11 cellular contexts compared by ENCODE assay signal in genomic region chr1:25874209-25874608, GRCh38. TPM values are rescaled to one million over a fixed set of nuclear protein-coding genes. Genes with fewer than 3 reads are reported as not detected.
DNase-seq lines count a peak whose midpoint lies in the region; ATAC-seq and TF ChIP-seq lines count a peak whose summit lies in the region.
"Had no signal": no experiment of that assay in that cellular context is flagged by ENCODE, and none has a peak within 500 bp of the region (broad histone marks: within the 10 kb centered on the region; RNA-seq: fewer than 3 reads in every experiment).

No MANE protein-coding gene starts in this region.

- no peaks in the 10 kb centered on the region for H3K9me3 Mint-ChIP-seq in stimulated activated naive B cell treated with anti-CD40 and anti-IgM and Interleukin-4, amounts not matched to agents 10 μg/mL and 1 μg/mL and 100 μg/mL, for 72 hours

- H3K9me3 ChIP-seq in iPS-15b (ENCODE audit: control insufficient read depth, insufficient read depth, low read length): no peaks in the 10 kb centered on the region

- DNase-seq in HFF-Myc (ENCODE audit: extremely low read depth, low read depth): no peak
- DNase-seq in stimulated activated naive B cell treated with anti-CD40 and anti-IgM and Interleukin-4, amounts not matched to agents 10 μg/mL and 1 μg/mL and 100 μg/mL, for 72 hours: no peak
- DNase-seq in HT-29 (ENCODE audit: low spot score): no peak
- DNase-seq in COLO829 (ENCODE audit: low spot score): no peak
- DNase-seq: NCI-H1694 had no signal

- no peak for TF ChIP-seq CTCF in HFF-Myc (IDR thresholded peaks at IDR 0.05; ENCODE audit: low read depth, low read length, missing control alignments)

- peaks cover 0 to 7% of the 10 kb centered on the region in 2 donors for H3K27me3 Mint-ChIP-seq in stimulated activated naive B cell treated with anti-CD40 and anti-IgM and Interleukin-4, amounts not matched to agents 10 μg/mL and 1 μg/mL and 100 μg/mL, for 72 hours

- H3K4me3 ChIP-seq in HFF-Myc (replicated peaks; ENCODE audit: low read depth, low read length) (peak overlapping the region; percentile 61), iPS-15b (ENCODE audit: low read depth, low read length) (peak overlapping the region; percentile 62)

- peaks cover 0 to 3% of the 10 kb centered on the region in 2 donors for H3K36me3 Mint-ChIP-seq in stimulated activated naive B cell treated with anti-CD40 and anti-IgM and Interleukin-4, amounts not matched to agents 10 μg/mL and 1 μg/mL and 100 μg/mL, for 72 hours

- H3K36me3 ChIP-seq in iPS-15b (ENCODE audit: control insufficient read depth, insufficient read depth, low read length): no peaks in the 10 kb centered on the region

- no peak for ATAC-seq in stimulated activated naive B cell treated with anti-CD40 and anti-IgM and Interleukin-4, amounts not matched to agents 10 μg/mL and 1 μg/mL and 100 μg/mL, for 72 hours (replicated peaks)
- ATAC-seq in HG03432 (IDR thresholded peaks at IDR 0.05; ENCODE audit: unreplicated experiment): no peak
- no peak for ATAC-seq in GM21528 (IDR thresholded peaks at IDR 0.05; ENCODE audit: low FRiP score, unreplicated experiment)

- no peak overlapping the region for H3K9ac ChIP-seq in iPS-15b (ENCODE audit: low read depth, low read length)

- peaks cover 16% of the 10 kb centered on the region for H3K4me1 ChIP-seq in iPS-15b (ENCODE audit: control insufficient read depth, insufficient read depth, low read length)

- no peak overlapping the region for H3K27ac Mint-ChIP-seq in stimulated activated naive B cell treated with anti-CD40 and anti-IgM and Interleukin-4, amounts not matched to agents 10 μg/mL and 1 μg/mL and 100 μg/mL, for 72 hours

- peaks cover 17% of the 10 kb centered on the region for H3K27me3 ChIP-seq in iPS-15b (ENCODE audit: control insufficient read depth, insufficient read depth, low read length)

- H3K4me1 Mint-ChIP-seq in stimulated activated naive B cell treated with anti-CD40 and anti-IgM and Interleukin-4, amounts not matched to agents 10 μg/mL and 1 μg/mL and 100 μg/mL, for 72 hours: peaks cover 24 to 47% of the 10 kb centered on the region in 2 donors

- peak overlapping the region; percentile 54 for H3K27ac ChIP-seq in angular gyrus (ENCODE audit: low read depth, low read length)

- peak overlapping the region; percentile 84 to 89 for H3K4me3 Mint-ChIP-seq in stimulated activated naive B cell treated with anti-CD40 and anti-IgM and Interleukin-4, amounts not matched to agents 10 μg/mL and 1 μg/mL and 100 μg/mL, for 72 hours

RNA-seq across cellular contexts. Expression of gene PAQR7, which starts 1.3 kb away (rescaled TPM):
- total RNA-seq in HT-29 (2014; rRNA removed; shearing (Covaris generic)): 4.0 and 5.7 TPM in 2 replicates

RNA-seq across cellular contexts. Expression of gene AUNIP, which starts 15.0 kb away (rescaled TPM):
- total RNA-seq in HT-29 (2014; rRNA removed; shearing (Covaris generic)): 8.3 and 11.4 TPM in 2 replicates
- total RNA-seq: mesenteric fat pad, Right ventricle myocardium inferior had no signal

RNA-seq across cellular contexts. Expression of gene STMN1, which starts 32.0 kb away (rescaled TPM):
- total RNA-seq in HT-29 (2014; rRNA removed; shearing (Covaris generic)): 80.1 and 83.8 TPM in 2 replicates

RNA-seq across cellular contexts. Expression of gene MTFR1L, which starts 54.5 kb away (rescaled TPM):
- total RNA-seq in HT-29 (2014; rRNA removed; shearing (Covaris generic)): 13.6 and 22.0 TPM in 2 replicates
